Comparison of ENCODE assay signal across 9 cellular contexts in the genomic region with DNA sequence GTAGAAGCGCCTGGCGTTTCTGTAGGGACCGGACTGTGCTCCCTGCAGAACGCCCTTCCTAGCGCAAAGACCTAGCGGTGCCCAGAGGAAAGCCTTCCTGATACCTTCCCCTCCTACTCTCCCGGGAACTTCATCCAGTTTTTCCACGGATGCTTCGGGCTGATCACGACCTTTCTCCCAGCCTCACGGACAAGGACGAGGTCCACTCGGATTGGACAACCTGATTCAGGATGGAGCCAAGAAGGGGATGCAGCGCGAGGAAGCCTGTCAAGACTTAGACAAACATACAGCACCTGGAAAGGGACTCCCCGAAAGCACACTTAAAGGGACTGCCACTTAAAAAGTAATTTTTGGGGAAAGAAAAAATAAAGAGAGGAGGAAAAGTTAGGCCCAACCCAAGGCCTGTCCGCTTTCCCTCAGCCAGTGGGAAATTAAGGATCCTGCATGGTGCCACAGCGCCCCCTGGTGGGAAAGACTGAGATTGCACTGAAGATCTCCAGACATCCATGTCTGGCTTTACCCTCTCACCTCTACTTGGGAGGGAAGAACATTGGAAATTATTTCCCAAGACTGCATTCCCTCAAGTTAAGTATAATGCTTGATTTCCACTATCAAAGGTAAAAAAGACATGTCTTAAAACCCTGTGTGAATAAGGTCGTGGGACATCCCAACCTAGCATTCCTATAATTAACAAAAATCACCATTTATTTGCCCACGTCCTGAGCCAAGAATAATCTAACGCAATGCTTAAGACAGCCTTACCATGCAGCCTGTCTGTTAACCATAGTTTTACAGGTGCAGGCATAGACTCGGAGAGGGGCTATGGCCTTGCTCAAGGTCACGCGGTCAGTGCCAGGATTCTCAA. TPM values are rescaled to one million over a fixed set of nuclear protein-coding genes. Genes with fewer than 3 reads are reported as not detected.
A peak's percentile ranks its signal among the peaks of the same experiment; 100 is the strongest.
DNase-seq lines count a peak whose midpoint lies in the region; ATAC-seq and TF ChIP-seq lines count a peak whose summit lies in the region.
"Had no signal": no experiment of that assay in that cellular context is flagged by ENCODE, and none has a peak within 500 bp of the region (broad histone marks: within the 10 kb centered on the region; RNA-seq: fewer than 3 reads in every experiment).

No MANE protein-coding gene starts in this region.

- H3K4me1 Mint-ChIP-seq in activated naive CD8-positive, alpha-beta T cell treated with anti-CD3 and anti-CD28 coated beads, Interleukin-2, amount 50 U/mL, for 24 hours: no peaks in the 10 kb centered on the region
- H3K4me1 Mint-ChIP-seq: activated naive CD4-positive, alpha-beta T cell treated with anti-CD3 and anti-CD28 coated beads, Interleukin-2, amount 50 U/mL, for 24 hours had no signal

- ATAC-seq in SK-N-SH treated with all-trans-retinoic acid at 6 μM for 48 hours (peak; percentile 88), sciatic nerve (peak; percentile 80), GM18519 (IDR thresholded peaks at IDR 0.05; ENCODE audit: low FRiP score, unreplicated experiment) (no peak), GM21786 (IDR thresholded peaks at IDR 0.05; ENCODE audit: unreplicated experiment) (no peak)
- no peak for ATAC-seq in activated naive CD8-positive, alpha-beta T cell treated with anti-CD3 and anti-CD28 coated beads, Interleukin-2, amount 50 U/mL, for 24 hours

- peaks cover 41% of the 10 kb centered on the region for H3K4me1 ChIP-seq in left ventricle myocardium inferior

- TF ChIP-seq CTCF in HL-60 (IDR thresholded peaks at IDR 0.05; ENCODE audit: insufficient read depth, low read length) (peak; percentile 88), left ventricle myocardium inferior (IDR thresholded peaks at IDR 0.05; ENCODE audit: borderline replicate concordance) (peak; percentile 99)

- no peaks in the 10 kb centered on the region for H3K9me3 Mint-ChIP-seq in activated naive CD8-positive, alpha-beta T cell treated with anti-CD3 and anti-CD28 coated beads, Interleukin-2, amount 50 U/mL, for 24 hours
- H3K9me3 Mint-ChIP-seq: activated naive CD4-positive, alpha-beta T cell treated with anti-CD3 and anti-CD28 coated beads, Interleukin-2, amount 50 U/mL, for 24 hours had no signal

- intact Hi-C loops in left ventricle myocardium inferior (cut with micrococcal nuclease): no loop called here
- intact Hi-C loops in sciatic nerve (cut with DNase I): no loop called here

- H3K4me3 Mint-ChIP-seq in activated naive CD8-positive, alpha-beta T cell treated with anti-CD3 and anti-CD28 coated beads, Interleukin-2, amount 50 U/mL, for 24 hours: no peak overlapping the region
- H3K4me3 Mint-ChIP-seq: activated naive CD4-positive, alpha-beta T cell treated with anti-CD3 and anti-CD28 coated beads, Interleukin-2, amount 50 U/mL, for 24 hours had no signal

- H3K27me3 ChIP-seq in HL-60 (ENCODE audit: insufficient read depth, poor library complexity, severe bottlenecking) (no peaks in the 10 kb centered on the region), left ventricle myocardium inferior (ENCODE audit: low read depth) (no peaks in the 10 kb centered on the region)

- H3K9me3 ChIP-seq in left ventricle myocardium inferior (replicated peaks): peaks cover 5% of the 10 kb centered on the region

- H3K27ac Mint-ChIP-seq in activated naive CD8-positive, alpha-beta T cell treated with anti-CD3 and anti-CD28 coated beads, Interleukin-2, amount 50 U/mL, for 24 hours: no peak overlapping the region
- H3K27ac Mint-ChIP-seq: activated naive CD4-positive, alpha-beta T cell treated with anti-CD3 and anti-CD28 coated beads, Interleukin-2, amount 50 U/mL, for 24 hours had no signal

- no peaks in the 10 kb centered on the region for H3K27me3 Mint-ChIP-seq in activated naive CD8-positive, alpha-beta T cell treated with anti-CD3 and anti-CD28 coated beads, Interleukin-2, amount 50 U/mL, for 24 hours
- H3K27me3 Mint-ChIP-seq: activated naive CD4-positive, alpha-beta T cell treated with anti-CD3 and anti-CD28 coated beads, Interleukin-2, amount 50 U/mL, for 24 hours had no signal

- H3K4me3 ChIP-seq in HL-60 (replicated peaks; ENCODE audit: insufficient read depth, low read length) (no peak overlapping the region), left ventricle myocardium inferior (no peak overlapping the region)

- H3K36me3 ChIP-seq in left ventricle myocardium inferior: no peaks in the 10 kb centered on the region

- DNase-seq in D341Med (ENCODE audit: low spot score) (peak; percentile 73), HL-60 (ENCODE audit: low read depth in 1 of 2, low spot score in 1 of 2) (peak; percentile 44 to 59), left ventricle myocardium inferior (peak; percentile 75), sciatic nerve (ENCODE audit: low spot score) (peak; percentile 88)
- DNase-seq in activated naive CD8-positive, alpha-beta T cell treated with anti-CD3 and anti-CD28 coated beads, Interleukin-2, amount 50 U/mL, for 24 hours: peak; percentile 76

- no peaks in the 10 kb centered on the region for H3K36me3 Mint-ChIP-seq in activated naive CD8-positive, alpha-beta T cell treated with anti-CD3 and anti-CD28 coated beads, Interleukin-2, amount 50 U/mL, for 24 hours (ENCODE audit: low read depth)
- H3K36me3 Mint-ChIP-seq: activated naive CD4-positive, alpha-beta T cell treated with anti-CD3 and anti-CD28 coated beads, Interleukin-2, amount 50 U/mL, for 24 hours had no signal

- H3K27ac ChIP-seq in HL-60 (replicated peaks) (no peak overlapping the region), left ventricle myocardium inferior (replicated peaks) (peak overlapping the region; percentile 77)

TF ChIP-seq in SK-N-SH treated with all-trans-retinoic acid at 6 μM for 48 hours, 23 proteins besides CTCF, POLR2A, EP300 and RAD21 (continues in another document):
- TF ChIP-seq ZNF8 (CRISPR knock-in tag; IDR thresholded peaks at IDR 0.05) (no peak), PATZ1 (CRISPR knock-in tag; IDR thresholded peaks at IDR 0.05; ENCODE audit: borderline replicate concordance) (no peak), ZNF70 (CRISPR knock-in tag; IDR thresholded peaks at IDR 0.05) (no peak), TSHZ2 (CRISPR knock-in tag; IDR thresholded peaks at IDR 0.05) (no peak), ESRRG (CRISPR knock-in tag; IDR thresholded peaks at IDR 0.05) (no peak), TOX (CRISPR knock-in tag; IDR thresholded peaks at IDR 0.05; ENCODE audit: borderline replicate concordance) (no peak), PPARA (CRISPR knock-in tag; IDR thresholded peaks at IDR 0.05; ENCODE audit: borderline replicate concordance) (no peak), POU6F1 (CRISPR knock-in tag; IDR thresholded peaks at IDR 0.05; ENCODE audit: borderline replicate concordance, low read depth) (no peak)

RNA-seq across cellular contexts. Expression of gene COPS8, which starts 13.4 kb away (rescaled TPM):
- total RNA-seq in left ventricle myocardium inferior: 97.0 TPM
- total RNA-seq in sciatic nerve: 51.4 TPM

Comparison
In these comparisons a context has a peak if more than half of its experiments do, and no peak if none do; other contexts are left out.
1. ATAC-seq: peak in SK-N-SH treated with all-trans-retinoic acid at 6 μM for 48 hours (single experiment) and sciatic nerve (single experiment); none in activated naive CD8-positive, alpha-beta T cell treated with anti-CD3 and anti-CD28 coated beads, Interleukin-2, amount 50 U/mL, for 24 hours (single experiment), GM18519 (single experiment) and GM21786 (single experiment).
2. Peak in every context shown above with its lines, with median percentiles within 50 percentile points of each other: DNase-seq.